ENCODE assay signal across 33 cellular contexts in the genomic region with DNA sequence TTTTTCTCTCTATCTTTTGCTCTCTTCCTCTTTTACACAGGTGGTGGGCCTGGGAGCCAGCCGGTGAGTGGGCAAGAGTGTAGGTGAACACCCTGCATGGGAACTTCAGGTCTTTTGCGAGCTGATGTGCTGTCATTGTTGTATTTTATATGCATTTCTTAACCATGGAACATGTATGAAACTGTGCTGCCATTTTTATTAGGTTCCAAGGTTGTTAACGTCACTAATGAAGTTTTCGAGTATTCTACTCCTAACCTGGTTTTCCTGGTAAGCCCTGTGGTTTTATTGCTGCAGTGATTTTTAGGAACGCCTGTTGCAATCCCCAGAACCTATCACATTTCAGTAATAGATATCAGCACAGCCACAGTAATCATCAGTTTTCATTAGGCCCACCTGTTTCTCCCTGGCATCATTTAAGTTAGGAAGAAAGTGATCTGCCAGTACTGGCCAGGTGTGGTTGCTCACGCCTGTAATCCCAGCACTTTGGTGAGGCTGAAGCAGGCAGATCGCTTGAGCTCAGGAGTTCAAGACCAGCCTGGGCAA.
"Had no signal": no experiment of that assay in that cellular context is flagged by ENCODE, and none has a peak within 500 bp of the region (broad histone marks: within the 10 kb centered on the region; RNA-seq: fewer than 3 reads in every experiment).

No MANE protein-coding gene starts in this region.

- H3K4me3 Mint-ChIP-seq: activated CD4-positive, alpha-beta memory T cell treated with anti-CD3 and anti-CD28 coated beads for 36 hours; activated CD4-positive, alpha-beta T cell treated with anti-CD3 and anti-CD28 coated beads for 36 hours; activated CD4-positive, alpha-beta T cell treated with anti-CD3 and anti-CD28 coated beads, Interleukin-2, amount 10 ng/mL, durations not matched to agents 24 days and 14 days; activated CD8-positive, alpha-beta memory T cell treated with anti-CD3 and anti-CD28 coated beads, Interleukin-2, amount 10 ng/mL, durations not matched to agents 7 days and 5 days; activated CD8-positive, alpha-beta T cell treated with anti-CD3 and anti-CD28 coated beads, Interleukin-2, amount 10 ng/mL, durations not matched to agents 7 days and 5 days; activated naive CD4-positive, alpha-beta T cell treated with anti-CD3 and anti-CD28 coated beads for 36 hours; activated naive CD4-positive, alpha-beta T cell treated with anti-CD3 and anti-CD28 coated beads, Interleukin-2, amount 50 U/mL, for 24 hours; activated naive CD8-positive, alpha-beta T cell treated with anti-CD3 and anti-CD28 coated beads for 36 hours; activated naive CD8-positive, alpha-beta T cell treated with anti-CD3 and anti-CD28 coated beads, Interleukin-2, amount 50 U/mL, for 24 hours; activated T-helper 1 cell treated with anti-CD3 and anti-CD28 coated beads, Interleukin-12 subunit alpha, Interleukin-12 subunit beta, Interleukin-2, Interleukin-4 antibody, amounts not matched to agents 30 ng/mL and 10 ng/mL and 1 ng/mL, durations not matched to agents 14 hours and 24 hours and 36 hours; effector memory CD8-positive, alpha-beta T cell had no signal

- H3K9me3 ChIP-seq: adrenal gland, body of pancreas, esophagus muscularis mucosa, gastrocnemius medialis had no signal

- H3K27ac Mint-ChIP-seq: activated CD4-positive, alpha-beta memory T cell treated with anti-CD3 and anti-CD28 coated beads for 36 hours; activated CD4-positive, alpha-beta T cell treated with anti-CD3 and anti-CD28 coated beads for 36 hours; activated CD4-positive, alpha-beta T cell treated with anti-CD3 and anti-CD28 coated beads, Interleukin-2, amount 10 ng/mL, durations not matched to agents 24 days and 14 days; activated CD8-positive, alpha-beta memory T cell treated with anti-CD3 and anti-CD28 coated beads, Interleukin-2, amount 10 ng/mL, durations not matched to agents 7 days and 5 days; activated naive CD4-positive, alpha-beta T cell treated with anti-CD3 and anti-CD28 coated beads for 36 hours; activated naive CD4-positive, alpha-beta T cell treated with anti-CD3 and anti-CD28 coated beads, Interleukin-2, amount 50 U/mL, for 24 hours; activated naive CD8-positive, alpha-beta T cell treated with anti-CD3 and anti-CD28 coated beads for 36 hours; activated naive CD8-positive, alpha-beta T cell treated with anti-CD3 and anti-CD28 coated beads, Interleukin-2, amount 50 U/mL, for 24 hours; activated T-helper 1 cell treated with anti-CD3 and anti-CD28 coated beads, Interleukin-12 subunit alpha, Interleukin-12 subunit beta, Interleukin-2, Interleukin-4 antibody, amounts not matched to agents 30 ng/mL and 10 ng/mL and 1 ng/mL, durations not matched to agents 14 hours and 24 hours and 36 hours; activated T-helper 2 cell treated with anti-CD3 and anti-CD28 coated beads, Interferon-gamma antibody, Interleukin-2, Interleukin-4, amounts not matched to agents 10 μg/mL and 5 μg/mL and 100 μg/mL, durations not matched to agents 14 hours and 24 hours and 36 hours; effector memory CD8-positive, alpha-beta T cell had no signal

- H3K36me3 ChIP-seq: adrenal gland, esophagus muscularis mucosa, gastrocnemius medialis, heart left ventricle had no signal

- H3K27me3 ChIP-seq: adrenal gland, body of pancreas, esophagus muscularis mucosa, foreskin keratinocyte, gastrocnemius medialis, heart left ventricle had no signal

- H3K4me1 ChIP-seq: body of pancreas, gastrocnemius medialis had no signal

- H3K36me3 Mint-ChIP-seq: activated CD4-positive, alpha-beta memory T cell treated with anti-CD3 and anti-CD28 coated beads for 36 hours; activated CD8-positive, alpha-beta memory T cell treated with anti-CD3 and anti-CD28 coated beads, Interleukin-2, amount 10 ng/mL, durations not matched to agents 7 days and 5 days; activated naive CD4-positive, alpha-beta T cell treated with anti-CD3 and anti-CD28 coated beads, Interleukin-2, amount 50 U/mL, for 24 hours; activated naive CD8-positive, alpha-beta T cell treated with anti-CD3 and anti-CD28 coated beads for 36 hours had no signal

- H3K9me3 Mint-ChIP-seq: activated CD4-positive, alpha-beta T cell treated with anti-CD3 and anti-CD28 coated beads, Interleukin-2, amount 10 ng/mL, durations not matched to agents 24 days and 14 days; activated naive CD4-positive, alpha-beta T cell treated with anti-CD3 and anti-CD28 coated beads, Interleukin-2, amount 50 U/mL, for 24 hours; activated naive CD8-positive, alpha-beta T cell treated with anti-CD3 and anti-CD28 coated beads, Interleukin-2, amount 50 U/mL, for 24 hours; activated T-helper 2 cell treated with anti-CD3 and anti-CD28 coated beads, Interferon-gamma antibody, Interleukin-2, Interleukin-4, amounts not matched to agents 10 μg/mL and 5 μg/mL and 100 μg/mL, durations not matched to agents 14 hours and 24 hours and 36 hours; effector memory CD8-positive, alpha-beta T cell had no signal

- H3K4me1 Mint-ChIP-seq: activated naive CD4-positive, alpha-beta T cell treated with anti-CD3 and anti-CD28 coated beads, Interleukin-2, amount 50 U/mL, for 24 hours; activated naive CD8-positive, alpha-beta T cell treated with anti-CD3 and anti-CD28 coated beads for 36 hours had no signal

- H3K27me3 Mint-ChIP-seq: activated CD4-positive, alpha-beta memory T cell treated with anti-CD3 and anti-CD28 coated beads for 36 hours; activated naive CD4-positive, alpha-beta T cell treated with anti-CD3 and anti-CD28 coated beads, Interleukin-2, amount 50 U/mL, for 24 hours; activated naive CD8-positive, alpha-beta T cell treated with anti-CD3 and anti-CD28 coated beads for 36 hours; activated naive CD8-positive, alpha-beta T cell treated with anti-CD3 and anti-CD28 coated beads, Interleukin-2, amount 50 U/mL, for 24 hours; effector memory CD8-positive, alpha-beta T cell had no signal

- ATAC-seq: activated CD4-positive, alpha-beta T cell treated with anti-CD3 and anti-CD28 coated beads for 36 hours; activated CD8-positive, alpha-beta memory T cell treated with anti-CD3 and anti-CD28 coated beads, Interleukin-2, amount 10 ng/mL, durations not matched to agents 7 days and 5 days; activated CD8-positive, alpha-beta T cell treated with anti-CD3 and anti-CD28 coated beads, Interleukin-2, amount 10 ng/mL, durations not matched to agents 7 days and 5 days; activated naive CD8-positive, alpha-beta T cell treated with anti-CD3 and anti-CD28 coated beads, Interleukin-2, amount 50 U/mL, for 24 hours; body of pancreas; effector memory CD8-positive, alpha-beta T cell; foreskin keratinocyte; gastrocnemius medialis; heart left ventricle had no signal

- H3K27ac ChIP-seq: adrenal gland, body of pancreas, esophagus muscularis mucosa, foreskin keratinocyte, gastrocnemius medialis, heart left ventricle had no signal

- DNase-seq: activated CD4-positive, alpha-beta memory T cell treated with anti-CD3 and anti-CD28 coated beads for 36 hours; activated CD4-positive, alpha-beta T cell treated with anti-CD3 and anti-CD28 coated beads for 36 hours; activated CD4-positive, alpha-beta T cell treated with anti-CD3 and anti-CD28 coated beads, Interleukin-2, amount 10 ng/mL, durations not matched to agents 24 days and 14 days; activated CD4-positive, CD25-positive, alpha-beta regulatory T cell; activated CD4-positive, CD25-positive, alpha-beta regulatory T cell treated with anti-CD3 and anti-CD28 coated beads, Interleukin-2, amount 50 U/mL, for 72 hours; activated CD8-positive, alpha-beta memory T cell treated with anti-CD3 and anti-CD28 coated beads, Interleukin-2, amount 10 ng/mL, durations not matched to agents 7 days and 5 days; activated CD8-positive, alpha-beta memory T cell treated with anti-CD3 and anti-CD28 coated beads, Interleukin-2, amount 50 U/mL, for 4 hours; activated CD8-positive, alpha-beta T cell treated with anti-CD3 and anti-CD28 coated beads, Interleukin-2, amount 10 ng/mL, durations not matched to agents 7 days and 5 days; activated effector memory CD4-positive, alpha-beta T cell treated with anti-CD3 and anti-CD28 coated beads, Interleukin-2, amount 50 U/mL, for 16 hours; activated naive CD4-positive, alpha-beta T cell treated with anti-CD3 and anti-CD28 coated beads for 36 hours; activated naive CD8-positive, alpha-beta T cell treated with anti-CD3 and anti-CD28 coated beads for 36 hours; activated naive CD8-positive, alpha-beta T cell treated with anti-CD3 and anti-CD28 coated beads, Interleukin-2, amount 50 U/mL, for 24 hours; activated T-cell treated with anti-CD3 and anti-CD28 coated beads, Interleukin-2, amount 50 U/mL, for 1 hour; activated T-cell treated with anti-CD3 and anti-CD28 coated beads, Interleukin-2, amount 50 U/mL, for 48 hours; adrenal gland; amygdala; aorta; body of pancreas; caudate nucleus; cortex of kidney; dermis blood vessel endothelial cell; effector CD4-positive, alpha-beta T cell; effector memory CD8-positive, alpha-beta T cell; erythroblast; foreskin keratinocyte; gastrocnemius medialis; glutamatergic neuron; heart left ventricle; T-helper 2 cell had no signal

- H3K4me3 ChIP-seq: adrenal gland, body of pancreas, esophagus muscularis mucosa, gastrocnemius medialis, heart left ventricle had no signal
